In genomic region chr13:113573065-113573464, GRCh38 we compare ENCODE assay signal across 21 cellular contexts.
"Had no signal": no experiment of that assay in that cellular context is flagged by ENCODE, and none has a peak within 500 bp of the region (broad histone marks: within the 10 kb centered on the region; RNA-seq: fewer than 3 reads in every experiment).

No MANE protein-coding gene starts in this region.

- H3K79me2 ChIP-seq: hepatocyte, parathyroid adenoma had no signal

- H3K9ac ChIP-seq: parathyroid adenoma had no signal

- DNase-seq: central memory CD4-positive, alpha-beta T cell; cortex of kidney; effector CD8-positive, alpha-beta T cell; esophagus squamous epithelium; foreskin fibroblast; kidney glomerular epithelial cell; mesenchymal stem cell; midbrain; nephron progenitor cell; right lobe of liver; stimulated activated CD4-positive, alpha-beta T cell treated with anti-CD3 and anti-CD28 coated beads, Interleukin-4, amount 100 ng/mL, for 1 hour; stimulated activated CD8-positive, alpha-beta memory T cell treated with anti-CD3 and anti-CD28 coated beads, Interleukin-4, amount 100 ng/mL, for 48 hours; stimulated activated naive CD8-positive, alpha-beta T cell treated with anti-CD3 and anti-CD28 coated beads, Interleukin-15, Interleukin-2, amounts not matched to agents 100 U/mL and 50 U/mL, for 24 hours; tibial artery; upper lobe of left lung had no signal

- H3K9me3 ChIP-seq: prostate gland had no signal

- H3K27ac Mint-ChIP-seq: nephron progenitor cell; stimulated activated effector memory CD8-positive, alpha-beta T cell treated with anti-CD3 and anti-CD28 coated beads, Interleukin-12 subunit alpha, Interleukin-12 subunit beta, amount 100 ng/mL, for 72 hours had no signal

- H3K36me3 ChIP-seq: esophagus squamous epithelium, prostate gland, right lobe of liver, tibial artery, upper lobe of left lung had no signal

- ATAC-seq: left lobe of liver; right lobe of liver; stimulated activated effector memory CD8-positive, alpha-beta T cell treated with anti-CD3 and anti-CD28 coated beads, Interleukin-12 subunit alpha, Interleukin-12 subunit beta, amount 100 ng/mL, for 72 hours; stimulated activated naive CD8-positive, alpha-beta T cell treated with anti-CD3 and anti-CD28 coated beads, Interleukin-15, Interleukin-2, amounts not matched to agents 100 U/mL and 50 U/mL, for 24 hours had no signal

- H3K27me3 ChIP-seq: esophagus squamous epithelium, hepatocyte, right lobe of liver, tibial artery, upper lobe of left lung had no signal

- H3K36me3 Mint-ChIP-seq: stimulated activated effector memory CD8-positive, alpha-beta T cell treated with anti-CD3 and anti-CD28 coated beads, Interleukin-12 subunit alpha, Interleukin-12 subunit beta, amount 100 ng/mL, for 72 hours had no signal

- H3K4me2 ChIP-seq: hepatocyte had no signal

- H2AFZ ChIP-seq: hepatocyte, parathyroid adenoma had no signal

- H3K4me3 ChIP-seq: dorsolateral prefrontal cortex, esophagus squamous epithelium, hepatocyte, prostate gland, right lobe of liver, tibial artery, upper lobe of left lung had no signal

- H3K4me1 ChIP-seq: esophagus squamous epithelium, parathyroid adenoma, prostate gland, right lobe of liver, tibial artery, upper lobe of left lung had no signal

- H3K4me3 Mint-ChIP-seq: nephron progenitor cell; stimulated activated effector memory CD8-positive, alpha-beta T cell treated with anti-CD3 and anti-CD28 coated beads, Interleukin-12 subunit alpha, Interleukin-12 subunit beta, amount 100 ng/mL, for 72 hours had no signal

- H3K27ac ChIP-seq: dorsolateral prefrontal cortex, esophagus squamous epithelium, hepatocyte, parathyroid adenoma, prostate gland, right lobe of liver, tibial artery, upper lobe of left lung had no signal

- H3K4me1 Mint-ChIP-seq: nephron progenitor cell; stimulated activated effector memory CD8-positive, alpha-beta T cell treated with anti-CD3 and anti-CD28 coated beads, Interleukin-12 subunit alpha, Interleukin-12 subunit beta, amount 100 ng/mL, for 72 hours had no signal
